8 cellular contexts compared by ENCODE assay signal in genomic region chr10:5813341-5814109, GRCh38. TPM values are rescaled to one million over a fixed set of nuclear protein-coding genes. Genes with fewer than 3 reads are reported as not detected.
DNase-seq lines count a peak whose midpoint lies in the region; ATAC-seq and TF ChIP-seq lines count a peak whose summit lies in the region.

GDI2 (minus strand) TSS chr10:5813434; CDS start chr10:5813258, 176 bp downstream.

- no peak for TF ChIP-seq CTCF in OCI-LY3 (IDR thresholded peaks at IDR 0.05; ENCODE audit: low read depth, low read length)
- no peak for TF ChIP-seq CTCF in endothelial cell (IDR thresholded peaks at IDR 0.05; ENCODE audit: unreplicated experiment)
- TF ChIP-seq CTCF in mesothelial cell of epicardium (IDR thresholded peaks at IDR 0.05; ENCODE audit: unreplicated experiment), result no peak

- peaks cover 41% of the 10 kb centered on the region for H4K20me1 ChIP-seq in OCI-LY3 (ENCODE audit: insufficient read depth, low read length)

- peaks cover 62% of the 10 kb centered on the region for H3K4me1 ChIP-seq in OCI-LY3 (ENCODE audit: low read length)

- H3K4me1 Mint-ChIP-seq in endothelial cell (ENCODE audit: unreplicated experiment) (peaks cover 33% of the 10 kb centered on the region), mesothelial cell of epicardium (peaks cover 43% of the 10 kb centered on the region)

- H3K9me3 Mint-ChIP-seq in endothelial cell (ENCODE audit: unreplicated experiment) (no peaks in the 10 kb centered on the region), mesothelial cell of epicardium (no peaks in the 10 kb centered on the region)

- peak within 1 kb of the TSS; percentile 100 for H3K4me3 ChIP-seq in OCI-LY3 (ENCODE audit: low read length)

- H3K36me3 Mint-ChIP-seq in endothelial cell (ENCODE audit: low read depth, unreplicated experiment) (peaks cover 4% of the 10 kb centered on the region), mesothelial cell of epicardium (peaks cover 3% of the 10 kb centered on the region)

- H3K4me3 Mint-ChIP-seq in endothelial cell (ENCODE audit: unreplicated experiment) (peak within 1 kb of the TSS; percentile 98), mesothelial cell of epicardium (peak within 1 kb of the TSS; percentile 84)

- H3K4me2 ChIP-seq in OCI-LY3 (ENCODE audit: low read length), result peak within 1 kb of the TSS; percentile 100

- peaks cover 12% of the 10 kb centered on the region for H3K36me3 ChIP-seq in OCI-LY3 (replicated peaks; ENCODE audit: low read depth, low read length)

- H2AFZ ChIP-seq in OCI-LY3 (ENCODE audit: low read depth, low read length), result no peak within 1 kb of the TSS

- H3K27me3 Mint-ChIP-seq in endothelial cell (ENCODE audit: unreplicated experiment) (peaks cover 7% of the 10 kb centered on the region), mesothelial cell of epicardium (ENCODE audit: low read depth) (no peaks in the 10 kb centered on the region)

- H3K27ac Mint-ChIP-seq in endothelial cell (ENCODE audit: unreplicated experiment) (peak within 1 kb of the TSS; percentile 86), mesothelial cell of epicardium (peak within 1 kb of the TSS; percentile 97)

- H3K9ac ChIP-seq in OCI-LY3 (ENCODE audit: low read length), result peak within 1 kb of the TSS; percentile 99

- peak; percentile 72 for DNase-seq in DMS 273 treated with DMSO at 0.1 percent for 48 hours (lab: John Stamatoyannopoulos, UW)
- DNase-seq in HuH-7.5 (ENCODE audit: low spot score), result peak; percentile 95
- peak; percentile 97 for DNase-seq in activated CD8-positive, alpha-beta memory T cell treated with anti-CD3 and anti-CD28 coated beads, Interleukin-2, amount 50 U/mL, for 48 hours
- DNase-seq in endothelial cell (ENCODE audit: low spot score), result peak; percentile 96
- DNase-seq in mesothelial cell of epicardium (ENCODE audit: low spot score in 2 of 2, unreplicated experiment in 2 of 2), result peak; percentile 93 to 98
- peak; percentile 90 to 93 for DNase-seq in stimulated activated CD8-positive, alpha-beta memory T cell treated with anti-CD3 and anti-CD28 coated beads, Interleukin-15, amount 100 ng/mL, for 4 hours (ENCODE audit: low read depth in 2 of 2)

- peak; percentile 69 for ATAC-seq in GM21528 (IDR thresholded peaks at IDR 0.05; ENCODE audit: low FRiP score, unreplicated experiment)

- H3K27ac ChIP-seq in OCI-LY3 (ENCODE audit: low read length), result peak within 1 kb of the TSS; percentile 93

- no peaks in the 10 kb centered on the region for H3K9me3 ChIP-seq in OCI-LY3 (ENCODE audit: insufficient read depth, low read length)

- H3K79me2 ChIP-seq in OCI-LY3 (ENCODE audit: low read length), result peaks cover 64% of the 10 kb centered on the region

- H3K27me3 ChIP-seq in OCI-LY3 (ENCODE audit: low read depth, low read length), result no peaks in the 10 kb centered on the region

RNA-seq across cellular contexts. Expression of gene GDI2, which starts in this region (rescaled TPM):
- total RNA-seq in endothelial cell (ENCODE audit: unreplicated experiment), result 320 TPM
- total RNA-seq in mesothelial cell of epicardium, result 216 to 221 TPM (median 221 TPM) in 3 replicates

Comparison
In these comparisons a context has a peak if more than half of its experiments do, and no peak if none do; other contexts are left out.
1. Peak in every context shown above with its lines: DNase-seq, ATAC-seq, H3K4me3 ChIP-seq and H3K27ac ChIP-seq.